ENCODE assay signal across 10 cellular contexts in genomic region chr21:14546719-14547118, GRCh38. TPM values are rescaled to one million over a fixed set of nuclear protein-coding genes. Genes with fewer than 3 reads are reported as not detected.
A peak's percentile ranks its signal among the peaks of the same experiment; 100 is the strongest.
DNase-seq lines count a peak whose midpoint lies in the region; ATAC-seq, FAIRE-seq and TF ChIP-seq lines count a peak whose summit lies in the region.
"Not testable (repeated sequence)": the region's sequence is repeated elsewhere in the genome, so short reads cannot be mapped to it uniquely, and the experiment has no call there.
"Had no signal": no experiment of that assay in that cellular context is flagged by ENCODE, and none has a peak within 500 bp of the region (broad histone marks: within the 10 kb centered on the region; RNA-seq: fewer than 3 reads in every experiment).

No MANE protein-coding gene starts in this region.

- TF ChIP-seq CTCF in CD4-positive, alpha-beta T cell (IDR thresholded peaks at IDR 0.05); GM12878 (IDR thresholded peaks at IDR 0.05 in 2 of 3, conservative IDR thresholded peaks at IDR 0.05 in 1 of 3; ENCODE audit: control insufficient read depth in 2 of 3, extremely low read depth in 1 of 3, insufficient read depth in 1 of 3, low read depth in 3 of 3, low read length in 3 of 3): not testable (repeated sequence)

- H3K4me3 Mint-ChIP-seq in CD4-positive, alpha-beta T cell; T-helper 17 cell; activated CD8-positive, alpha-beta memory T cell treated with anti-CD3 and anti-CD28 coated beads, Interleukin-2, amount 10 ng/mL, durations not matched to agents 7 days and 5 days: not testable (repeated sequence)
- H3K4me3 Mint-ChIP-seq in activated naive CD4-positive, alpha-beta T cell treated with anti-CD3 and anti-CD28 coated beads, Interleukin-2, amount 10 ng/mL, durations not matched to agents 7 days and 5 days, result peak overlapping the region; percentile 26
- peak overlapping the region; percentile 24 for H3K4me3 Mint-ChIP-seq in memory B cell
- peak overlapping the region; percentile 78 for H3K4me3 Mint-ChIP-seq in stimulated activated effector memory CD8-positive, alpha-beta T cell treated with anti-CD3 and anti-CD28 coated beads, Interleukin-12 subunit alpha, Interleukin-12 subunit beta, amount 100 ng/mL, for 72 hours

- intact Hi-C loops in CD4-positive, alpha-beta T cell (cut with DNase I, micrococcal nuclease), result loop anchor here (1.0 to 10.0 kb wide), 5 partner anchors 39 to 188 kb away; partner anchors contain the start of gene HSPA13 (in 1 of the 2)
- intact Hi-C loops in GM12878 (cut with micrococcal nuclease; ENCODE audit: unreplicated experiment), result loop anchor here (2.0 to 10.0 kb wide), 3 partner anchors 140 to 518 kb away; partner anchors contain the start of gene NRIP1

- SMC1A ChIA-PET in GM12878 (lab: Charles Lee; ENCODE audit: uncharacterized antibody, unreplicated experiment), result interaction anchor here (0.9 to 1.4 kb wide), 14 partner anchors 9 to 191 kb away, joined by 3 to 16 read pairs (median 6); no protein-coding TSS in a partner anchor

- POLR2A ChIA-PET in CD4-positive, alpha-beta T cell (lab: Charles Lee), result not testable (repeated sequence)
- POLR2A ChIA-PET in GM12878 (lab: Charles Lee), result interaction anchor here (0.9 to 1.5 kb wide), 3 partner anchors 11 to 184 kb away, joined by 3 to 4 read pairs (median 3); no protein-coding TSS in a partner anchor

- CTCF ChIA-PET in CD4-positive, alpha-beta T cell (lab: Charles Lee); activated CD8-positive, alpha-beta memory T cell treated with anti-CD3 and anti-CD28 coated beads, Interleukin-2, amount 10 ng/mL, durations not matched to agents 7 days and 5 days (lab: Charles Lee): not testable (repeated sequence)
- CTCF ChIA-PET in activated naive CD4-positive, alpha-beta T cell treated with anti-CD3 and anti-CD28 coated beads, Interleukin-2, amount 10 ng/mL, durations not matched to agents 7 days and 5 days (lab: Charles Lee), result interaction anchor here (1.3 kb wide), 1 partner anchor 14 kb away, joined by 3 read pairs; no protein-coding TSS in a partner anchor
- CTCF ChIA-PET in GM12878 (lab: Yijun Ruan, JAX), result interaction anchor here (0.9 to 1.6 kb wide), 5 partner anchors 12 to 190 kb away, joined by 3 to 6 read pairs (median 3); no protein-coding TSS in a partner anchor

- RAD21 ChIA-PET in GM12878 (lab: Charles Lee; ENCODE audit: unreplicated experiment), result interaction anchor here (0.7 to 7.5 kb wide), 10 partner anchors 11 to 280 kb away, joined by 3 to 63 read pairs (median 5); no protein-coding TSS in a partner anchor

- in situ Hi-C loops in KBM-7 (cut with MboI; ENCODE audit: low pct_unique_long_range_greater_than_20kb, low sequenced_read_pairs); GM12878 (cut with MboI): not testable (repeated sequence)

- H3K4me1 Mint-ChIP-seq in CD4-positive, alpha-beta T cell (ENCODE audit: low read depth), result peaks cover 77% of the 10 kb centered on the region
- H3K4me1 Mint-ChIP-seq in T-helper 17 cell, result peaks cover 37% of the 10 kb centered on the region
- H3K4me1 Mint-ChIP-seq in activated CD8-positive, alpha-beta memory T cell treated with anti-CD3 and anti-CD28 coated beads, Interleukin-2, amount 10 ng/mL, durations not matched to agents 7 days and 5 days, result peaks cover 60% of the 10 kb centered on the region
- peaks cover 68% of the 10 kb centered on the region for H3K4me1 Mint-ChIP-seq in activated naive CD4-positive, alpha-beta T cell treated with anti-CD3 and anti-CD28 coated beads, Interleukin-2, amount 10 ng/mL, durations not matched to agents 7 days and 5 days
- H3K4me1 Mint-ChIP-seq in memory B cell, result peaks cover 28% of the 10 kb centered on the region
- H3K4me1 Mint-ChIP-seq in stimulated activated effector memory CD8-positive, alpha-beta T cell treated with anti-CD3 and anti-CD28 coated beads, Interleukin-12 subunit alpha, Interleukin-12 subunit beta, amount 100 ng/mL, for 72 hours, result peaks cover 32% of the 10 kb centered on the region

- not testable (repeated sequence) for H3K9me3 Mint-ChIP-seq in CD4-positive, alpha-beta T cell; activated CD8-positive, alpha-beta memory T cell treated with anti-CD3 and anti-CD28 coated beads, Interleukin-2, amount 10 ng/mL, durations not matched to agents 7 days and 5 days (ENCODE audit: low read depth); activated naive CD4-positive, alpha-beta T cell treated with anti-CD3 and anti-CD28 coated beads, Interleukin-2, amount 10 ng/mL, durations not matched to agents 7 days and 5 days; memory B cell; stimulated activated effector memory CD8-positive, alpha-beta T cell treated with anti-CD3 and anti-CD28 coated beads, Interleukin-12 subunit alpha, Interleukin-12 subunit beta, amount 100 ng/mL, for 72 hours

- not testable (repeated sequence) for BruUV-seq in GM12878 (replicated peaks; lab: Mats Ljungman, UMichigan)

- not testable (repeated sequence) for DNase-seq in CD4-positive, alpha-beta T cell; T-helper 17 cell; activated CD8-positive, alpha-beta memory T cell treated with anti-CD3 and anti-CD28 coated beads, Interleukin-2, amount 10 ng/mL, durations not matched to agents 7 days and 5 days; activated naive CD4-positive, alpha-beta T cell treated with anti-CD3 and anti-CD28 coated beads, Interleukin-2, amount 10 ng/mL, durations not matched to agents 7 days and 5 days; GM12878 (ENCODE audit: low read depth, low spot score); memory B cell (ENCODE audit: low spot score in 2 of 2); stimulated activated effector memory CD8-positive, alpha-beta T cell treated with anti-CD3 and anti-CD28 coated beads, Interleukin-12 subunit alpha, Interleukin-12 subunit beta, amount 100 ng/mL, for 72 hours (ENCODE audit: low spot score in 2 of 2)
- DNase-seq in KBM-7, result peak; percentile 3

- peaks cover 12% of the 10 kb centered on the region; the same call in 1 of the 2 replicates for H3K4me1 ChIP-seq in GM12878 (ENCODE audit: control insufficient read depth, insufficient read depth, low read length)

- not testable (repeated sequence) for H3K4me3 ChIP-seq in GM12878

- H3K27me3 Mint-ChIP-seq in CD4-positive, alpha-beta T cell; T-helper 17 cell; activated CD8-positive, alpha-beta memory T cell treated with anti-CD3 and anti-CD28 coated beads, Interleukin-2, amount 10 ng/mL, durations not matched to agents 7 days and 5 days; activated naive CD4-positive, alpha-beta T cell treated with anti-CD3 and anti-CD28 coated beads, Interleukin-2, amount 10 ng/mL, durations not matched to agents 7 days and 5 days; memory B cell: not testable (repeated sequence)

- H3K27ac ChIP-seq in CD4-positive, alpha-beta T cell (ENCODE audit: low read depth, low read length), result not testable (repeated sequence)
- H3K27ac ChIP-seq in GM12878 (ENCODE audit: control insufficient read depth, insufficient read depth), result peak overlapping the region; percentile 56

- H2AFZ ChIP-seq in GM12878 (ENCODE audit: control insufficient read depth, low read depth, low read length), result not testable (repeated sequence)

- H3K27ac Mint-ChIP-seq in CD4-positive, alpha-beta T cell, result peak overlapping the region; percentile 87
- H3K27ac Mint-ChIP-seq in T-helper 17 cell, result peak overlapping the region; percentile 97
- peak overlapping the region; percentile 24 for H3K27ac Mint-ChIP-seq in activated CD8-positive, alpha-beta memory T cell treated with anti-CD3 and anti-CD28 coated beads, Interleukin-2, amount 10 ng/mL, durations not matched to agents 7 days and 5 days
- not testable (repeated sequence) for H3K27ac Mint-ChIP-seq in activated naive CD4-positive, alpha-beta T cell treated with anti-CD3 and anti-CD28 coated beads, Interleukin-2, amount 10 ng/mL, durations not matched to agents 7 days and 5 days; memory B cell
- peak overlapping the region; percentile 79 for H3K27ac Mint-ChIP-seq in stimulated activated effector memory CD8-positive, alpha-beta T cell treated with anti-CD3 and anti-CD28 coated beads, Interleukin-12 subunit alpha, Interleukin-12 subunit beta, amount 100 ng/mL, for 72 hours

- H4K20me1 ChIP-seq in GM12878 (ENCODE audit: control insufficient read depth, insufficient read depth), result not testable (repeated sequence)

- not testable (repeated sequence) for ATAC-seq in CD4-positive, alpha-beta T cell (ENCODE audit: poor library complexity); T-helper 17 cell; activated CD8-positive, alpha-beta memory T cell treated with anti-CD3 and anti-CD28 coated beads, Interleukin-2, amount 10 ng/mL, durations not matched to agents 7 days and 5 days; GM12878; memory B cell (ENCODE audit: low read depth); stimulated activated effector memory CD8-positive, alpha-beta T cell treated with anti-CD3 and anti-CD28 coated beads, Interleukin-12 subunit alpha, Interleukin-12 subunit beta, amount 100 ng/mL, for 72 hours

- not testable (repeated sequence) for H3K9me3 ChIP-seq in CD4-positive, alpha-beta T cell (ENCODE audit: control insufficient read depth, low read length); T-helper 17 cell (ENCODE audit: control insufficient read depth, low read length, poor library complexity, severe bottlenecking); GM12878 (replicated peaks; ENCODE audit: control insufficient read depth, insufficient read depth, low read length)

- not testable (repeated sequence) for H3K27me3 ChIP-seq in CD4-positive, alpha-beta T cell (ENCODE audit: control insufficient read depth, insufficient read depth, low read length); GM12878 (replicated peaks in 1 of 2; ENCODE audit: control insufficient read depth in 2 of 2, insufficient read depth in 2 of 2, low read length in 1 of 2)

- FAIRE-seq in GM12878 (lab: Jason Lieb, UNC), result not testable (repeated sequence)

- TF ChIP-seq RAD21 in GM12878 (IDR thresholded peaks at IDR 0.05; ENCODE audit: insufficient read depth, low read depth, low read length), result not testable (repeated sequence)

- not testable (repeated sequence) for TF ChIP-seq EP300 in GM12878 (IDR thresholded peaks at IDR 0.05; ENCODE audit: borderline replicate concordance in 1 of 2, control insufficient read depth in 1 of 2, low read depth in 2 of 2, low read length in 2 of 2)

- H3K79me2 ChIP-seq in GM12878 (ENCODE audit: control insufficient read depth, insufficient read depth, low read length), result peaks cover 46% of the 10 kb centered on the region

- H3K36me3 ChIP-seq in GM12878 (ENCODE audit: control insufficient read depth in 2 of 2, insufficient read depth in 2 of 2, low read length in 1 of 2), result not testable (repeated sequence)

- H3K4me2 ChIP-seq in GM12878 (ENCODE audit: control insufficient read depth, insufficient read depth), result not testable (repeated sequence)

- TF ChIP-seq POLR2A in GM12878 (IDR thresholded peaks at IDR 0.05; ENCODE audit: low read depth, low read length), result not testable (repeated sequence)

- 30% methylated on average over 7 of the region's 7 CpGs for WGBS in GM12878 (ENCODE audit: insufficient coverage, insufficient replicate concordance, low lambda C conversion rate, missing lambda C conversion rate)

- peaks cover 22% of the 10 kb centered on the region for H3K36me3 Mint-ChIP-seq in CD4-positive, alpha-beta T cell (ENCODE audit: low read depth)
- H3K36me3 Mint-ChIP-seq in T-helper 17 cell (ENCODE audit: low read depth); memory B cell: not testable (repeated sequence)
- peaks cover 20% of the 10 kb centered on the region for H3K36me3 Mint-ChIP-seq in activated CD8-positive, alpha-beta memory T cell treated with anti-CD3 and anti-CD28 coated beads, Interleukin-2, amount 10 ng/mL, durations not matched to agents 7 days and 5 days
- peaks cover 25% of the 10 kb centered on the region for H3K36me3 Mint-ChIP-seq in activated naive CD4-positive, alpha-beta T cell treated with anti-CD3 and anti-CD28 coated beads, Interleukin-2, amount 10 ng/mL, durations not matched to agents 7 days and 5 days
- peaks cover 38% of the 10 kb centered on the region for H3K36me3 Mint-ChIP-seq in stimulated activated effector memory CD8-positive, alpha-beta T cell treated with anti-CD3 and anti-CD28 coated beads, Interleukin-12 subunit alpha, Interleukin-12 subunit beta, amount 100 ng/mL, for 72 hours

- H3K9ac ChIP-seq in GM12878 (ENCODE audit: control insufficient read depth, insufficient read depth, low read length), result not testable (repeated sequence)

RNA-seq across cellular contexts. Expression of gene SAMSN1, which starts 0.6 kb away (rescaled TPM):
- 10 to 100 TPM; 51.2 to 51.3 TPM for total RNA-seq in CD4-positive, alpha-beta T cell
- total RNA-seq in T-helper 17 cell, result 10 to 100 TPM; 33.7 to 64.9 TPM
- 100 to 1,000 TPM in 1 of 2 experiments, 10 to 100 TPM in 1; 58.9 to 126 TPM for total RNA-seq in activated CD8-positive, alpha-beta memory T cell treated with anti-CD3 and anti-CD28 coated beads, Interleukin-2, amount 10 ng/mL, durations not matched to agents 7 days and 5 days
- 258 and 276 TPM in 2 replicates for total RNA-seq in GM12878 (2013; cell fraction: nucleolus; rRNA removed)
- 42.2 and 59.8 TPM in 2 replicates for total RNA-seq in GM12878 (2014; rRNA removed)
- 85.6 and 86.2 TPM in 2 replicates for total RNA-seq in GM12878 (2014; rRNA removed; fragmentation: Illumina TruSeq; extraction: Trizol)
- 40.0 and 45.5 TPM in 2 replicates for total RNA-seq in GM12878 (2021)
- polyA plus RNA-seq in GM12878 (2011; ENCODE audit: low read depth), result 26.8 TPM
- 23.2 and 34.1 TPM in 2 replicates for polyA plus RNA-seq in GM12878 (2011; rRNA removed)
- 5.8 and 6.9 TPM in 2 replicates for polyA plus RNA-seq in GM12878 (2011; cell fraction: cytosol; rRNA removed)
- 11.4 and 11.5 TPM in 2 replicates for polyA plus RNA-seq in GM12878 (2011; cell fraction: nucleus; rRNA removed)
- polyA plus RNA-seq in GM12878 (2012), result 37.7 and 72.2 TPM in 2 replicates
- 84.1 and 112 TPM in 2 replicates for polyA plus RNA-seq in GM12878 (2014; fragmentation: Illumina TruSeq; extraction: Trizol)
- polyA plus RNA-seq in GM12878 (2014; fragmentation: Nextera tagmentation; extraction: Ambion mirVana), result 100 to 1,000 TPM in 1 of 2 experiments, 10 to 100 TPM in 1; 90.4 to 102 TPM
- 38.0 and 45.2 TPM in 2 replicates for polyA plus RNA-seq in GM12878 (2014; rRNA removed)
- 10 to 100 TPM; 39.5 to 44.5 TPM for polyA plus RNA-seq in GM12878 (2016; fragmentation: Nextera tagmentation; extraction: Ambion mirVana)
- polyA minus RNA-seq in GM12878 (2011; rRNA and poly(A)+ RNA removed), result 8.3 and 15.2 TPM in 2 replicates
- 3.3 and 9.0 TPM in 2 replicates for polyA minus RNA-seq in GM12878 (2011; cell fraction: cytosol; rRNA and poly(A)+ RNA removed)
- 7.1 and 7.3 TPM in 2 replicates for polyA minus RNA-seq in GM12878 (2011; cell fraction: nucleus; rRNA and poly(A)+ RNA removed)
- polyA plus RNA-seq: AG04450, SK-N-SH had no signal
